2 cellular contexts compared by ENCODE assay signal in the genomic region with DNA sequence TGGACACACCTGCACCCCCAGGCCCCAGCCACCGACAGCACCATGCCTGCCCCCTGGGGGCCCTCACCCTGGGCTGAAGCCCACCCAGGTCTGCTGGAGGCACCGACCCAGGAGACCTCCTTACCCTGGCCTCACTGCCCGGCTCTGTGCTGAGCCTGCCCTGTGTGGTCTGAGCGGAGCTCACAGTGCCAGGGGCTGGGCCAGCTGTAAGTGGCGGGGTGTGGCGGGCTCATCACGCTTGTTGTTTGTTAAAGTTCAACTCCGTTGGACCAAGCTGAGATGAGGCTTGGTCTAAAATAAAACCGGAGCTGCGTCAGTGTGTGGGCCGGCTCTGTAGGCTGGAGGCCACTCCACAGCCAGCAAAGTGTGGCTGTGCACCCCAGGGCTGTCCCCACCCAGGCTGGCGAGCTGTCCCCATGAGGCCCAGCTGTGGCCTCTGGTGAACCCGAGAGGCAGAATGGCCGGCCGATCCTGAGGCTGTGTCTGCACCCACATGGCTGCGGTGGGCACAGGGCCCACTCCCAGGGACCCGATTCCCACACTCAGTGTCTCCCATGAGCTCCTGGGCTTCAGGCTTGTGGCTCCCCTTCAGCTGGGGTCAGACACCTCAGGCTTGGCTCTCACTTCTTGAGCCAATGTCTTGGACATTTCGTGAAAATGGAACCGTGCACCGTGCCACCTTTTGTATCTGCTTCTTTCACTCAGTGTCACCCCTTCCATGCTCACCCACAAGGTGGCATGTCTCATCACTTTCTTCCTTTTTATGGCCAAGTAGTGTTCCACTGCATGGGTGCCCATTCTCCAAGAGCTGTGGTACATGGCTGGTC.
TF ChIP-seq lines count a peak whose summit lies in the region.

No MANE protein-coding gene starts in this region.

TF ChIP-seq in GM23338, 12 proteins besides CTCF, POLR2A, EP300 and RAD21 (continues in another document):
- TF ChIP-seq, protein P1, sequence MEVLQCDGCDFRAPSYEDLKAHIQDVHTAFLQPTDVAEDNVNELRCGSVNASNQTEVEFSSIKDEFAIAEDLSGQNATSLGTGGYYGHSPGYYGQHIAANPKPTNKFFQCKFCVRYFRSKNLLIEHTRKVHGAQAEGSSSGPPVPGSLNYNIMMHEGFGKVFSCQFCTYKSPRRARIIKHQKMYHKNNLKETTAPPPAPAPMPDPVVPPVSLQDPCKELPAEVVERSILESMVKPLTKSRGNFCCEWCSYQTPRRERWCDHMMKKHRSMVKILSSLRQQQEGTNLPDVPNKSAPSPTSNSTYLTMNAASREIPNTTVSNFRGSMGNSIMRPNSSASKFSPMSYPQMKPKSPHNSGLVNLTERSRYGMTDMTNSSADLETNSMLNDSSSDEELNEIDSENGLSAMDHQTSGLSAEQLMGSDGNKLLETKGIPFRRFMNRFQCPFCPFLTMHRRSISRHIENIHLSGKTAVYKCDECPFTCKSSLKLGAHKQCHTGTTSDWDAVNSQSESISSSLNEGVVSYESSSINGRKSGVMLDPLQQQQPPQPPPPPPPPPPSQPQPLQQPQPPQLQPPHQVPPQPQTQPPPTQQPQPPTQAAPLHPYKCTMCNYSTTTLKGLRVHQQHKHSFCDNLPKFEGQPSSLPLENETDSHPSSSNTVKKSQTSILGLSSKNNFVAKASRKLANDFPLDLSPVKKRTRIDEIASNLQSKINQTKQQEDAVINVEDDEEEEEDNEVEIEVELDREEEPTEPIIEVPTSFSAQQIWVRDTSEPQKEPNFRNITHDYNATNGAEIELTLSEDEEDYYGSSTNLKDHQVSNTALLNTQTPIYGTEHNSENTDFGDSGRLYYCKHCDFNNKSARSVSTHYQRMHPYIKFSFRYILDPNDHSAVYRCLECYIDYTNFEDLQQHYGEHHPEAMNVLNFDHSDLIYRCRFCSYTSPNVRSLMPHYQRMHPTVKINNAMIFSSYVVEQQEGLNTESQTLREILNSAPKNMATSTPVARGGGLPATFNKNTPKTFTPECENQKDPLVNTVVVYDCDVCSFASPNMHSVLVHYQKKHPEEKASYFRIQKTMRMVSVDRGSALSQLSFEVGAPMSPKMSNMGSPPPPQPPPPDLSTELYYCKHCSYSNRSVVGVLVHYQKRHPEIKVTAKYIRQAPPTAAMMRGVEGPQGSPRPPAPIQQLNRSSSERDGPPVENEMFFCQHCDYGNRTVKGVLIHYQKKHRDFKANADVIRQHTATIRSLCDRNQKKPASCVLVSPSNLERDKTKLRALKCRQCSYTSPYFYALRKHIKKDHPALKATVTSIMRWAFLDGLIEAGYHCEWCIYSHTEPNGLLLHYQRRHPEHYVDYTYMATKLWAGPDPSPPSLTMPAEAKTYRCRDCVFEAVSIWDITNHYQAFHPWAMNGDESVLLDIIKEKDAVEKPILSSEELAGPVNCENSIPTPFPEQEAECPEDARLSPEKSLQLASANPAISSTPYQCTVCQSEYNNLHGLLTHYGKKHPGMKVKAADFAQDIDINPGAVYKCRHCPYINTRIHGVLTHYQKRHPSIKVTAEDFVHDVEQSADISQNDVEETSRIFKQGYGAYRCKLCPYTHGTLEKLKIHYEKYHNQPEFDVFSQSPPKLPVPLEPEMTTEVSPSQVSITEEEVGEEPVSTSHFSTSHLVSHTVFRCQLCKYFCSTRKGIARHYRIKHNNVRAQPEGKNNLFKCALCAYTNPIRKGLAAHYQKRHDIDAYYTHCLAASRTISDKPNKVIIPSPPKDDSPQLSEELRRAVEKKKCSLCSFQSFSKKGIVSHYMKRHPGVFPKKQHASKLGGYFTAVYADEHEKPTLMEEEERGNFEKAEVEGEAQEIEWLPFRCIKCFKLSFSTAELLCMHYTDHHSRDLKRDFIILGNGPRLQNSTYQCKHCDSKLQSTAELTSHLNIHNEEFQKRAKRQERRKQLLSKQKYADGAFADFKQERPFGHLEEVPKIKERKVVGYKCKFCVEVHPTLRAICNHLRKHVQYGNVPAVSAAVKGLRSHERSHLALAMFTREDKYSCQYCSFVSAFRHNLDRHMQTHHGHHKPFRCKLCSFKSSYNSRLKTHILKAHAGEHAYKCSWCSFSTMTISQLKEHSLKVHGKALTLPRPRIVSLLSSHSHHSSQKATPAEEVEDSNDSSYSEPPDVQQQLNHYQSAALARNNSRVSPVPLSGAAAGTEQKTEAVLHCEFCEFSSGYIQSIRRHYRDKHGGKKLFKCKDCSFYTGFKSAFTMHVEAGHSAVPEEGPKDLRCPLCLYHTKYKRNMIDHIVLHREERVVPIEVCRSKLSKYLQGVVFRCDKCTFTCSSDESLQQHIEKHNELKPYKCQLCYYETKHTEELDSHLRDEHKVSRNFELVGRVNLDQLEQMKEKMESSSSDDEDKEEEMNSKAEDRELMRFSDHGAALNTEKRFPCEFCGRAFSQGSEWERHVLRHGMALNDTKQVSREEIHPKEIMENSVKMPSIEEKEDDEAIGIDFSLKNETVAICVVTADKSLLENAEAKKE (CRISPR knock-in tag; IDR thresholded peaks at IDR 0.05), result no peak
- no peak for TF ChIP-seq CREB1 (CRISPR knock-in tag; IDR thresholded peaks at IDR 0.05; ENCODE audit: low read depth)
- no peak for TF ChIP-seq STAT1 (IDR thresholded peaks at IDR 0.05; ENCODE audit: unreplicated experiment)
- TF ChIP-seq, protein P2, sequence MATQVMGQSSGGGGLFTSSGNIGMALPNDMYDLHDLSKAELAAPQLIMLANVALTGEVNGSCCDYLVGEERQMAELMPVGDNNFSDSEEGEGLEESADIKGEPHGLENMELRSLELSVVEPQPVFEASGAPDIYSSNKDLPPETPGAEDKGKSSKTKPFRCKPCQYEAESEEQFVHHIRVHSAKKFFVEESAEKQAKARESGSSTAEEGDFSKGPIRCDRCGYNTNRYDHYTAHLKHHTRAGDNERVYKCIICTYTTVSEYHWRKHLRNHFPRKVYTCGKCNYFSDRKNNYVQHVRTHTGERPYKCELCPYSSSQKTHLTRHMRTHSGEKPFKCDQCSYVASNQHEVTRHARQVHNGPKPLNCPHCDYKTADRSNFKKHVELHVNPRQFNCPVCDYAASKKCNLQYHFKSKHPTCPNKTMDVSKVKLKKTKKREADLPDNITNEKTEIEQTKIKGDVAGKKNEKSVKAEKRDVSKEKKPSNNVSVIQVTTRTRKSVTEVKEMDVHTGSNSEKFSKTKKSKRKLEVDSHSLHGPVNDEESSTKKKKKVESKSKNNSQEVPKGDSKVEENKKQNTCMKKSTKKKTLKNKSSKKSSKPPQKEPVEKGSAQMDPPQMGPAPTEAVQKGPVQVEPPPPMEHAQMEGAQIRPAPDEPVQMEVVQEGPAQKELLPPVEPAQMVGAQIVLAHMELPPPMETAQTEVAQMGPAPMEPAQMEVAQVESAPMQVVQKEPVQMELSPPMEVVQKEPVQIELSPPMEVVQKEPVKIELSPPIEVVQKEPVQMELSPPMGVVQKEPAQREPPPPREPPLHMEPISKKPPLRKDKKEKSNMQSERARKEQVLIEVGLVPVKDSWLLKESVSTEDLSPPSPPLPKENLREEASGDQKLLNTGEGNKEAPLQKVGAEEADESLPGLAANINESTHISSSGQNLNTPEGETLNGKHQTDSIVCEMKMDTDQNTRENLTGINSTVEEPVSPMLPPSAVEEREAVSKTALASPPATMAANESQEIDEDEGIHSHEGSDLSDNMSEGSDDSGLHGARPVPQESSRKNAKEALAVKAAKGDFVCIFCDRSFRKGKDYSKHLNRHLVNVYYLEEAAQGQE (IDR thresholded peaks at IDR 0.05; ENCODE audit: unreplicated experiment), result no peak
- no peak for TF ChIP-seq NANOG (IDR thresholded peaks at IDR 0.05; ENCODE audit: borderline replicate concordance)
- TF ChIP-seq EZH2phosphoT487 (IDR thresholded peaks at IDR 0.05; ENCODE audit: unreplicated experiment), result no peak
- TF ChIP-seq ZNF114 (CRISPR knock-in tag; IDR thresholded peaks at IDR 0.05), result no peak
- no peak for TF ChIP-seq EZH2 (IDR thresholded peaks at IDR 0.05; ENCODE audit: low read depth, unreplicated experiment)
- TF ChIP-seq POLR2AphosphoS5 (IDR thresholded peaks at IDR 0.05; ENCODE audit: low read depth), result no peak
- TF ChIP-seq ZNF331 (CRISPR knock-in tag; IDR thresholded peaks at IDR 0.05; ENCODE audit: low read depth), result no peak
- TF ChIP-seq JUNB (IDR thresholded peaks at IDR 0.05; ENCODE audit: unreplicated experiment), result no peak

TF ChIP-seq in HEK293, 187 proteins besides CTCF, POLR2A, EP300 and RAD21:
- TF ChIP-seq PRDM1 (tag by site-specific recombination; IDR thresholded peaks at IDR 0.05), result no peak
- TF ChIP-seq, protein P3, sequence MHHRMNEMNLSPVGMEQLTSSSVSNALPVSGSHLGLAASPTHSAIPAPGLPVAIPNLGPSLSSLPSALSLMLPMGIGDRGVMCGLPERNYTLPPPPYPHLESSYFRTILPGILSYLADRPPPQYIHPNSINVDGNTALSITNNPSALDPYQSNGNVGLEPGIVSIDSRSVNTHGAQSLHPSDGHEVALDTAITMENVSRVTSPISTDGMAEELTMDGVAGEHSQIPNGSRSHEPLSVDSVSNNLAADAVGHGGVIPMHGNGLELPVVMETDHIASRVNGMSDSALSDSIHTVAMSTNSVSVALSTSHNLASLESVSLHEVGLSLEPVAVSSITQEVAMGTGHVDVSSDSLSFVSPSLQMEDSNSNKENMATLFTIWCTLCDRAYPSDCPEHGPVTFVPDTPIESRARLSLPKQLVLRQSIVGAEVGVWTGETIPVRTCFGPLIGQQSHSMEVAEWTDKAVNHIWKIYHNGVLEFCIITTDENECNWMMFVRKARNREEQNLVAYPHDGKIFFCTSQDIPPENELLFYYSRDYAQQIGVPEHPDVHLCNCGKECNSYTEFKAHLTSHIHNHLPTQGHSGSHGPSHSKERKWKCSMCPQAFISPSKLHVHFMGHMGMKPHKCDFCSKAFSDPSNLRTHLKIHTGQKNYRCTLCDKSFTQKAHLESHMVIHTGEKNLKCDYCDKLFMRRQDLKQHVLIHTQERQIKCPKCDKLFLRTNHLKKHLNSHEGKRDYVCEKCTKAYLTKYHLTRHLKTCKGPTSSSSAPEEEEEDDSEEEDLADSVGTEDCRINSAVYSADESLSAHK (tag by site-specific recombination; IDR thresholded peaks at IDR 0.05), result no peak
- TF ChIP-seq ZNF146 (tag by site-specific recombination; IDR thresholded peaks at IDR 0.05), result peak; percentile 13; the same call in 1 of the 2 replicates
